Comparison of ENCODE assay signal across 8 cellular contexts in the genomic region with DNA sequence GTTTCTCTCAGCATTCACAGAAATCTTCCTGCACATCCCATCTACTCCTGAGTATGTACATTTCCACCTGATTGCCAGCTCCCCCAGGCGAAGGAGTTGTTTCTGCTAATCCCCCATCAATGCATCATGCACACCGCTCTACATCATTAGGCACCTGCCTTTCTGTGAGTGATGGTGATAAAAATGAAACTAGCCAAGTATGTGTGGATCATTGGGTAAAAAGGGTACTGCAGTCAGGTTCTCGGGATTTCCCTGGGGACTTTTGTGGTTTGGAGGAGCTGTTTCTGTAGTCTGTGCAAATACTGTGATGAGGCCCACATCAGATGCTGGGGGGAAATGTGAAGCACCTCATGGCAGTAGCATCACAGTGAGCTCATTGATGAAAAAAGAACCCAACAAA. TPM values are rescaled to one million over a fixed set of nuclear protein-coding genes. Genes with fewer than 3 reads are reported as not detected.
A peak's percentile ranks its signal among the peaks of the same experiment; 100 is the strongest.
DNase-seq lines count a peak whose midpoint lies in the region; ATAC-seq and TF ChIP-seq lines count a peak whose summit lies in the region.

No MANE protein-coding gene starts in this region.

- TF ChIP-seq CTCF in mammary epithelial cell (conservative IDR thresholded peaks at IDR 0.05 in 1 of 2, IDR thresholded peaks at IDR 0.05 in 1 of 2; ENCODE audit: extremely low read depth in 1 of 2, insufficient read depth in 1 of 2, low read depth in 1 of 2, low read length in 2 of 2) (no peak), MCF 10A (IDR thresholded peaks at IDR 0.05; ENCODE audit: unreplicated experiment) (no peak)

- H3K4me1 Mint-ChIP-seq in MCF 10A (ENCODE audit: insufficient read depth, unreplicated experiment) (no peaks in the 10 kb centered on the region), naive B cell (no peaks in the 10 kb centered on the region)

- H3K9me3 ChIP-seq in mammary epithelial cell (replicated peaks; ENCODE audit: insufficient read depth, low read length): no peaks in the 10 kb centered on the region

- no peak overlapping the region for H3K27ac ChIP-seq in mammary epithelial cell (ENCODE audit: insufficient read depth, low read depth, low read length)

- no peaks in the 10 kb centered on the region for H3K27me3 ChIP-seq in mammary epithelial cell (ENCODE audit: insufficient read depth, low read length)

- WGBS in mammary epithelial cell (ENCODE audit: low coverage, missing lambda C conversion rate): 82% methylated on average over 3 of the region's 3 CpGs

- no peak overlapping the region for H3K9ac ChIP-seq in mammary epithelial cell (ENCODE audit: insufficient read depth, low read length)

- H3K79me2 ChIP-seq in mammary epithelial cell (ENCODE audit: insufficient read depth, low read length): no peaks in the 10 kb centered on the region

- no peaks in the 10 kb centered on the region for H3K36me3 ChIP-seq in mammary epithelial cell (ENCODE audit: insufficient read depth, low read length)

- H3K27ac Mint-ChIP-seq in MCF 10A (ENCODE audit: low read depth, unreplicated experiment) (no peak overlapping the region), naive B cell (no peak overlapping the region)

- BruUV-seq in mammary epithelial cell (replicated peaks; lab: Mats Ljungman, UMichigan) (no TSS peak), MCF 10A (replicated peaks; lab: Mats Ljungman, UMichigan) (no TSS peak)

- peaks cover 3% of the 10 kb centered on the region for H3K4me1 ChIP-seq in mammary epithelial cell (ENCODE audit: insufficient read depth, low read length)

- ATAC-seq in HG03457 (IDR thresholded peaks at IDR 0.05; ENCODE audit: unreplicated experiment) (peak; percentile 85), naive B cell (ENCODE audit: low read depth in 2 of 2) (peak; percentile 18 to 54)

- CTCF ChIA-PET in mammary epithelial cell (lab: Charles Lee; ENCODE audit: low non-redundant PET): no interaction called here
- CTCF ChIA-PET in MCF 10A (lab: Yijun Ruan, JAX): interaction anchor here (0.7 kb wide), 1 partner anchor 188 kb away, joined by 3 read pairs; no protein-coding TSS in a partner anchor

- dilution Hi-C loops in mammary epithelial cell (cut with HindIII; ENCODE audit: low sequenced_read_pairs): no loop called here

- in situ Hi-C loops in mammary epithelial cell (cut with MboI; ENCODE audit: low sequenced_read_pairs in 2 of 2): no loop called here

- POLR2A ChIA-PET in MCF 10A (lab: Yijun Ruan, JAX): interaction anchor here (0.8 kb wide), 1 partner anchor 18 kb away, joined by 4 read pairs; no protein-coding TSS in a partner anchor

- H3K27me3 Mint-ChIP-seq in MCF 10A (ENCODE audit: insufficient read depth, unreplicated experiment) (no peaks in the 10 kb centered on the region), naive B cell (no peaks in the 10 kb centered on the region)

- H3K4me2 ChIP-seq in mammary epithelial cell (ENCODE audit: insufficient read depth, low read depth, low read length): no peak overlapping the region

- H3K9me3 Mint-ChIP-seq in MCF 10A (ENCODE audit: unreplicated experiment) (no peaks in the 10 kb centered on the region), naive B cell (peaks cover 0 to 10% (median 4%) of the 10 kb centered on the region in 7 donors)

- H3K4me3 Mint-ChIP-seq in MCF 10A (ENCODE audit: unreplicated experiment): no peak overlapping the region
- H3K4me3 Mint-ChIP-seq in naive B cell: no peak overlapping the region

- no peak overlapping the region for H2AFZ ChIP-seq in mammary epithelial cell (ENCODE audit: low read depth, low read length)

- no peak overlapping the region for H3K4me3 ChIP-seq in mammary epithelial cell (replicated peaks in 1 of 3; ENCODE audit: insufficient read depth in 1 of 3, low read depth in 2 of 3, low read length in 3 of 3)

- no peaks in the 10 kb centered on the region for H4K20me1 ChIP-seq in mammary epithelial cell (ENCODE audit: insufficient read depth, low read length)

- DNase-seq in mammary epithelial cell (peak; percentile 35), MCF 10A (ENCODE audit: unreplicated experiment) (no peak), naive B cell (no peak), SIG-M5 (lab: John Stamatoyannopoulos, UW) (no peak), NCI-H1105 (lab: John Stamatoyannopoulos, UW) (no peak), COLO668 (lab: John Stamatoyannopoulos, UW; ENCODE audit: unreplicated experiment) (no peak)
- DNase-seq in activated CD4-positive, alpha-beta T cell treated with anti-CD3 and anti-CD28 coated beads, Interleukin-2, amount 50 U/mL, for 1 hour: peak; percentile 45

- H3K36me3 Mint-ChIP-seq in MCF 10A (ENCODE audit: insufficient read depth, unreplicated experiment) (no peaks in the 10 kb centered on the region), naive B cell (no peaks in the 10 kb centered on the region)

- intact Hi-C loops in mammary epithelial cell (cut with micrococcal nuclease) (no loop called here), MCF 10A (cut with micrococcal nuclease) (no loop called here)

RNA-seq across cellular contexts. Expression of gene CAMK4, which starts 30.4 kb away (rescaled TPM):
- total RNA-seq in mammary epithelial cell (1 to 10 TPM; 1.5 to 9.4 TPM), MCF 10A (2022) (0.21 and 0.39 TPM in 2 replicates)
- polyA plus RNA-seq in mammary epithelial cell (3.6 TPM), naive B cell (ENCODE audit: low read depth in 6 of 6) (under 1 TPM; 0.13 to 0.97 (median 0.59) TPM)
- polyA minus RNA-seq in mammary epithelial cell: 2.1 TPM

Comparison
In these comparisons a context has a peak if more than half of its experiments do, and no peak if none do; other contexts are left out.
1. DNase-seq: peak in mammary epithelial cell (single experiment) and activated CD4-positive, alpha-beta T cell treated with anti-CD3 and anti-CD28 coated beads, Interleukin-2, amount 50 U/mL, for 1 hour (single experiment); none in MCF 10A (single experiment), naive B cell (single experiment), SIG-M5 (single experiment), NCI-H1105 (single experiment) and COLO668 (single experiment).